9 cellular contexts compared by ENCODE assay signal in genomic region chr5:59660737-59661136, GRCh38.
DNase-seq lines count a peak whose midpoint lies in the region; ATAC-seq and TF ChIP-seq lines count a peak whose summit lies in the region.
"Had no signal": no experiment of that assay in that cellular context is flagged by ENCODE, and none has a peak within 500 bp of the region (broad histone marks: within the 10 kb centered on the region; RNA-seq: fewer than 3 reads in every experiment).

No MANE protein-coding gene starts in this region.

- no peak overlapping the region for H3K27ac ChIP-seq in RWPE1
- no peak overlapping the region for H3K27ac ChIP-seq in Peyer's patch
- H3K27ac ChIP-seq: HL-60 had no signal

- CTCF ChIA-PET in RWPE1 (lab: Yijun Ruan, JAX), result interaction anchor here (0.7 to 2.4 kb wide), 7 partner anchors 13 to 164 kb away, joined by 3 to 14 read pairs (median 4); no protein-coding TSS in a partner anchor
- CTCF ChIA-PET in activated CD4-positive, alpha-beta T cell treated with anti-CD3 and anti-CD28 coated beads, Interleukin-2, amount 10 ng/mL, durations not matched to agents 7 days and 5 days (lab: Charles Lee), result interaction anchor here (1.6 kb wide), 1 partner anchor 13 kb away, joined by 6 read pairs; no protein-coding TSS in a partner anchor

- H3K27me3 Mint-ChIP-seq in activated CD4-positive, alpha-beta T cell treated with anti-CD3 and anti-CD28 coated beads, Interleukin-2, amount 10 ng/mL, durations not matched to agents 7 days and 5 days, result peaks cover 3% of the 10 kb centered on the region

- no peaks in the 10 kb centered on the region for H3K36me3 Mint-ChIP-seq in activated CD4-positive, alpha-beta T cell treated with anti-CD3 and anti-CD28 coated beads, Interleukin-2, amount 10 ng/mL, durations not matched to agents 7 days and 5 days (ENCODE audit: low read depth)

- no peaks in the 10 kb centered on the region for H3K27me3 ChIP-seq in Peyer's patch

- H3K4me3 Mint-ChIP-seq in activated CD4-positive, alpha-beta T cell treated with anti-CD3 and anti-CD28 coated beads, Interleukin-2, amount 10 ng/mL, durations not matched to agents 7 days and 5 days, result no peak overlapping the region

- peak; percentile 54 for ATAC-seq in left lobe of liver

- POLR2A ChIA-PET in RWPE1 (lab: Yijun Ruan, JAX; ENCODE audit: low non-redundant PET), result no interaction called here
- POLR2A ChIA-PET in activated CD4-positive, alpha-beta T cell treated with anti-CD3 and anti-CD28 coated beads, Interleukin-2, amount 10 ng/mL, durations not matched to agents 7 days and 5 days (lab: Charles Lee), result no interaction called here

- peaks cover 27% of the 10 kb centered on the region for H3K4me1 Mint-ChIP-seq in activated CD4-positive, alpha-beta T cell treated with anti-CD3 and anti-CD28 coated beads, Interleukin-2, amount 10 ng/mL, durations not matched to agents 7 days and 5 days

- no peak overlapping the region for H3K27ac Mint-ChIP-seq in activated CD4-positive, alpha-beta T cell treated with anti-CD3 and anti-CD28 coated beads, Interleukin-2, amount 10 ng/mL, durations not matched to agents 7 days and 5 days

- no peaks in the 10 kb centered on the region for H3K9me3 ChIP-seq in Peyer's patch

- TF ChIP-seq POLR2A in Peyer's patch (IDR thresholded peaks at IDR 0.05), result no peak

- H3K9me3 Mint-ChIP-seq in activated CD4-positive, alpha-beta T cell treated with anti-CD3 and anti-CD28 coated beads, Interleukin-2, amount 10 ng/mL, durations not matched to agents 7 days and 5 days, result no peaks in the 10 kb centered on the region

- no peak overlapping the region for H3K4me3 ChIP-seq in Peyer's patch

- DNase-seq in DMS 273 treated with DMSO at 0.1 percent for 48 hours (lab: John Stamatoyannopoulos, UW) (peak; percentile 21), HCEC 1CT (peak; percentile 59), RWPE1 (ENCODE audit: low spot score) (peak; percentile 46), left lobe of liver (ENCODE audit: low spot score) (no peak), SHP77 (lab: John Stamatoyannopoulos, UW) (no peak), Peyer's patch (no peak), NCI-H226 (no peak)
- no peak for DNase-seq in activated CD4-positive, alpha-beta T cell treated with anti-CD3 and anti-CD28 coated beads, Interleukin-2, amount 10 ng/mL, durations not matched to agents 7 days and 5 days

- 0 out of 2 replicates have a peak, but pooled peaks have one; percentile 18 for TF ChIP-seq CTCF in RWPE1 (conservative IDR thresholded peaks at IDR 0.05; ENCODE audit: low read depth)
- TF ChIP-seq CTCF in Peyer's patch (IDR thresholded peaks at IDR 0.05), result peak in 3 of 6 experiments; percentile 46 to 55 (median 51)

- no peaks in the 10 kb centered on the region for H3K36me3 ChIP-seq in Peyer's patch

- peaks cover 0 to 16% (median 0%) of the 10 kb centered on the region in 4 donors for H3K4me1 ChIP-seq in Peyer's patch

Comparison
In these comparisons a context has a peak if more than half of its experiments do, and no peak if none do; other contexts are left out.
1. DNase-seq: peak in DMS 273 treated with DMSO at 0.1 percent for 48 hours (single experiment), HCEC 1CT (single experiment) and RWPE1 (single experiment); none in left lobe of liver (single experiment), SHP77 (0 of 2), Peyer's patch (0 of 3), activated CD4-positive, alpha-beta T cell treated with anti-CD3 and anti-CD28 coated beads, Interleukin-2, amount 10 ng/mL, durations not matched to agents 7 days and 5 days (single experiment) and NCI-H226 (single experiment).